In genomic region chr5:42951169-42951846, GRCh38 we compare ENCODE assay signal across 8 cellular contexts.
DNase-seq lines count a peak whose midpoint lies in the region; ATAC-seq, FAIRE-seq and TF ChIP-seq lines count a peak whose summit lies in the region.

No MANE protein-coding gene starts in this region.

- no peaks in the 10 kb centered on the region for H4K20me1 ChIP-seq in Loucy (ENCODE audit: insufficient read depth, low read length, poor library complexity, severe bottlenecking)

- peaks cover 26% of the 10 kb centered on the region for H3K4me1 ChIP-seq in Loucy (ENCODE audit: insufficient read depth, low read length, poor library complexity, severe bottlenecking)

- H3K4me3 ChIP-seq in Loucy (ENCODE audit: low read length, poor library complexity, severe bottlenecking) (peak overlapping the region; percentile 77), bronchial epithelial cell (ENCODE audit: low read depth, low read length) (peak overlapping the region; percentile 36)

- H3K9ac ChIP-seq in Loucy (ENCODE audit: low read depth, low read length, poor library complexity, severe bottlenecking): peak overlapping the region; percentile 90

- TF ChIP-seq CTCF in Loucy (conservative IDR thresholded peaks at IDR 0.05; ENCODE audit: low read length) (no peak), bronchial epithelial cell (IDR thresholded peaks at IDR 0.05; ENCODE audit: insufficient read depth, low read length, severe bottlenecking) (no peak)

- FAIRE-seq in bronchial epithelial cell (lab: Jason Lieb, UNC): no peak

- peaks cover 25% of the 10 kb centered on the region for H3K79me2 ChIP-seq in Loucy (ENCODE audit: insufficient read depth, low read length)

- H3K4me2 ChIP-seq in Loucy (ENCODE audit: low read depth, low read length, poor library complexity, severe bottlenecking): peak overlapping the region; percentile 77

- ATAC-seq in GM21390 (IDR thresholded peaks at IDR 0.05; ENCODE audit: unreplicated experiment): peak; percentile 32

- no peaks in the 10 kb centered on the region; the same call in 1 of the 2 replicates for H3K36me3 ChIP-seq in Loucy (ENCODE audit: insufficient read depth, low read length)
- no peaks in the 10 kb centered on the region for H3K36me3 ChIP-seq in bronchial epithelial cell (ENCODE audit: control insufficient read depth, insufficient read depth, low read length)

- H3K9me2 ChIP-seq in Loucy (replicated peaks; ENCODE audit: low read depth, low read length): no peaks in the 10 kb centered on the region

- H2AFZ ChIP-seq in Loucy (ENCODE audit: low read length): peak overlapping the region; percentile 75

- H3F3A ChIP-seq in Loucy (ENCODE audit: low read depth): peaks cover 16% of the 10 kb centered on the region

- DNase-seq in COR-L47 (lab: John Stamatoyannopoulos, UW) (peak; percentile 47), bronchial epithelial cell (ENCODE audit: low read depth) (no peak), mucosa of gallbladder (ENCODE audit: low spot score) (peak; percentile 27), iPS-NIHi7 (ENCODE audit: extremely low spot score) (no peak)
- peak; percentile 28 to 62 (median 46) for DNase-seq in activated CD4-positive, CD25-positive, alpha-beta regulatory T cell (lab: John Stamatoyannopoulos, UW)
- DNase-seq in stimulated activated naive CD4-positive, alpha-beta T cell treated with Interleukin-2 at 50 U/mL for 16 hours (lab: John Stamatoyannopoulos, UW): peak; percentile 66

- H3K9me3 ChIP-seq in Loucy (ENCODE audit: insufficient read depth, low read depth, low read length): peaks cover 15% of the 10 kb centered on the region

- H3K27me3 ChIP-seq in Loucy (ENCODE audit: insufficient read depth, low read length, poor library complexity, severe bottlenecking) (no peaks in the 10 kb centered on the region), bronchial epithelial cell (ENCODE audit: control insufficient read depth, insufficient read depth, low read length) (no peaks in the 10 kb centered on the region)

Comparison
In these comparisons a context has a peak if more than half of its experiments do, and no peak if none do; other contexts are left out.
1. DNase-seq: peak in COR-L47 (single experiment), activated CD4-positive, CD25-positive, alpha-beta regulatory T cell (4 of 4), mucosa of gallbladder (single experiment) and stimulated activated naive CD4-positive, alpha-beta T cell treated with Interleukin-2 at 50 U/mL for 16 hours (single experiment); none in bronchial epithelial cell (single experiment) and iPS-NIHi7 (single experiment).